In genomic region chr3:141377377-141377776, GRCh38 we compare ENCODE assay signal across 22 cellular contexts. TPM values are rescaled to one million over a fixed set of nuclear protein-coding genes. Genes with fewer than 3 reads are reported as not detected.
DNase-seq lines count a peak whose midpoint lies in the region; ATAC-seq, FAIRE-seq and TF ChIP-seq lines count a peak whose summit lies in the region.
"Had no signal": no experiment of that assay in that cellular context is flagged by ENCODE, and none has a peak within 500 bp of the region (broad histone marks: within the 10 kb centered on the region; RNA-seq: fewer than 3 reads in every experiment).

No MANE protein-coding gene starts in this region.

- TF ChIP-seq CTCF in KMS-11 (conservative IDR thresholded peaks at IDR 0.05; ENCODE audit: low read depth, low read length) (no peak), K562 (IDR thresholded peaks at IDR 0.05 in 2 of 3, conservative IDR thresholded peaks at IDR 0.05 in 1 of 3; ENCODE audit: insufficient read depth in 2 of 3, low read depth in 1 of 3, low read length in 3 of 3) (no peak), type B pancreatic cell (conservative IDR thresholded peaks at IDR 0.05) (no peak), BE2C (IDR thresholded peaks at IDR 0.05; ENCODE audit: low read depth, low read length) (no peak)

- ATAC-seq in K562, result no peak
- no peak for ATAC-seq in stimulated activated effector memory CD8-positive, alpha-beta T cell treated with anti-CD3 and anti-CD28 coated beads, Interleukin-12 subunit alpha, Interleukin-12 subunit beta, amount 100 ng/mL, for 72 hours
- ATAC-seq: CD8-positive, alpha-beta T cell; GM23338; Panc1; SK-N-SH treated with all-trans-retinoic acid at 6 μM for 48 hours had no signal

- no peak for TF ChIP-seq EP300 in K562 (IDR thresholded peaks at IDR 0.05; ENCODE audit: low read length)

- FAIRE-seq in GM12891 (lab: Jason Lieb, UNC), result peak; percentile 43
- peak; percentile 19 for FAIRE-seq in K562 (lab: Jason Lieb, UNC)

- DNase-seq in GM12891 (ENCODE audit: insufficient read length, low spot score) (no peak), K562 (ENCODE audit: extremely low read depth in 1 of 4, low spot score in 3 of 4) (no peak), type B pancreatic cell (ENCODE audit: extremely low spot score, unreplicated experiment) (no peak), BE2C (no peak)
- DNase-seq in stimulated activated effector memory CD8-positive, alpha-beta T cell treated with anti-CD3 and anti-CD28 coated beads, Interleukin-12 subunit alpha, Interleukin-12 subunit beta, amount 100 ng/mL, for 72 hours (ENCODE audit: low spot score in 2 of 2), result no peak
- DNase-seq in effector CD4-positive, alpha-beta T cell, result no peak
- DNase-seq: CD8-positive, alpha-beta T cell; DND-41; Kasumi-1; MG63; NCI-H1048; NCI-H1417 treated with DMSO at 0.1 percent for 48 hours; NCI-H187; NCI-H2107; NCI-H69 had no signal

- H3K79me2 ChIP-seq in KMS-11 (ENCODE audit: insufficient read depth, low read depth) (peaks cover 41% of the 10 kb centered on the region), K562 (ENCODE audit: control insufficient read depth, insufficient read depth, low read length) (no peaks in the 10 kb centered on the region; the same call in 2 of the 3 replicates)

- BruUV-seq in K562 (replicated peaks; lab: Mats Ljungman, UMichigan), result no TSS peak

- H3K27ac ChIP-seq in KMS-11, result peak overlapping the region; percentile 99
- no peak overlapping the region for H3K27ac ChIP-seq in K562 (ENCODE audit: extremely low read depth, low read depth, low read length)
- H3K27ac ChIP-seq: BLaER1, HL-60 had no signal

- H3K36me3 ChIP-seq in KMS-11 (ENCODE audit: insufficient read depth), result no peaks in the 10 kb centered on the region
- peaks cover 59% of the 10 kb centered on the region; the same call in 2 of the 3 replicates for H3K36me3 ChIP-seq in K562 (ENCODE audit: control insufficient read depth, insufficient read depth, low read length)
- H3K36me3 ChIP-seq in BE2C, result no peaks in the 10 kb centered on the region
- H3K36me3 ChIP-seq: BLaER1, HAP-1 had no signal

- H3K4me1 ChIP-seq in KMS-11 (ENCODE audit: low read depth, poor library complexity, severe bottlenecking) (peaks cover 100% of the 10 kb centered on the region), K562 (replicated peaks in 1 of 2; ENCODE audit: control insufficient read depth in 2 of 2, insufficient read depth in 2 of 2, low read length in 2 of 2) (no peaks in the 10 kb centered on the region; a peak in 1 of 5 replicates), BE2C (no peaks in the 10 kb centered on the region)
- H3K4me1 ChIP-seq: BLaER1, HAP-1 had no signal

- H3K4me1 Mint-ChIP-seq in stimulated activated effector memory CD8-positive, alpha-beta T cell treated with anti-CD3 and anti-CD28 coated beads, Interleukin-12 subunit alpha, Interleukin-12 subunit beta, amount 100 ng/mL, for 72 hours, result peaks cover 53% of the 10 kb centered on the region
- H3K4me1 Mint-ChIP-seq in type B pancreatic cell (ENCODE audit: unreplicated experiment), result no peaks in the 10 kb centered on the region

- in situ Hi-C loops in K562 (cut with MboI), result no loop called here

- H3K9me3 ChIP-seq in K562 (replicated peaks; ENCODE audit: control insufficient read depth, insufficient read depth, low read depth, low read length), result no peaks in the 10 kb centered on the region
- no peaks in the 10 kb centered on the region for H3K9me3 ChIP-seq in BE2C
- H3K9me3 ChIP-seq: BLaER1, HAP-1, MG63 had no signal

- H3K27ac Mint-ChIP-seq in stimulated activated effector memory CD8-positive, alpha-beta T cell treated with anti-CD3 and anti-CD28 coated beads, Interleukin-12 subunit alpha, Interleukin-12 subunit beta, amount 100 ng/mL, for 72 hours, result peak overlapping the region; percentile 94
- H3K27ac Mint-ChIP-seq in type B pancreatic cell, result no peak overlapping the region
- H3K27ac Mint-ChIP-seq: CD8-positive, alpha-beta T cell; GM23338 had no signal

- H3K9me3 Mint-ChIP-seq in stimulated activated effector memory CD8-positive, alpha-beta T cell treated with anti-CD3 and anti-CD28 coated beads, Interleukin-12 subunit alpha, Interleukin-12 subunit beta, amount 100 ng/mL, for 72 hours, result no peaks in the 10 kb centered on the region
- no peaks in the 10 kb centered on the region for H3K9me3 Mint-ChIP-seq in type B pancreatic cell
- H3K9me3 Mint-ChIP-seq: CD8-positive, alpha-beta T cell; GM23338 had no signal

- H3K4me3 Mint-ChIP-seq in stimulated activated effector memory CD8-positive, alpha-beta T cell treated with anti-CD3 and anti-CD28 coated beads, Interleukin-12 subunit alpha, Interleukin-12 subunit beta, amount 100 ng/mL, for 72 hours, result no peak overlapping the region
- H3K4me3 Mint-ChIP-seq in type B pancreatic cell, result no peak overlapping the region
- H3K4me3 Mint-ChIP-seq: CD8-positive, alpha-beta T cell; GM23338 had no signal

- no peak overlapping the region; the same call in 1 of the 2 replicates for H3K9ac ChIP-seq in KMS-11
- no peak overlapping the region for H3K9ac ChIP-seq in K562 (ENCODE audit: insufficient read depth in 1 of 2, low read depth in 2 of 2, low read length in 2 of 2)
- H3K9ac ChIP-seq: BLaER1 had no signal

- H3K27me3 Mint-ChIP-seq in type B pancreatic cell, result no peaks in the 10 kb centered on the region

- no peak for TF ChIP-seq RAD21 in K562 (CRISPR knock-in tag; conservative IDR thresholded peaks at IDR 0.05 in 1 of 2, IDR thresholded peaks at IDR 0.05 in 1 of 2)

- no peaks in the 10 kb centered on the region for H3K36me3 Mint-ChIP-seq in stimulated activated effector memory CD8-positive, alpha-beta T cell treated with anti-CD3 and anti-CD28 coated beads, Interleukin-12 subunit alpha, Interleukin-12 subunit beta, amount 100 ng/mL, for 72 hours
- no peaks in the 10 kb centered on the region for H3K36me3 Mint-ChIP-seq in type B pancreatic cell
- H3K36me3 Mint-ChIP-seq: CD8-positive, alpha-beta T cell had no signal

- peaks cover 3% of the 10 kb centered on the region for H3K9me1 ChIP-seq in K562 (ENCODE audit: control insufficient read depth, insufficient read depth, low read length)

- H4K20me1 ChIP-seq in KMS-11 (ENCODE audit: insufficient read depth) (no peaks in the 10 kb centered on the region), K562 (replicated peaks; ENCODE audit: control insufficient read depth, insufficient read depth, low read length) (no peaks in the 10 kb centered on the region; the same call in 1 of the 2 replicates)
- H4K20me1 ChIP-seq: BLaER1 had no signal

- H2AFZ ChIP-seq in KMS-11 (ENCODE audit: low read depth) (no peak overlapping the region), K562 (ENCODE audit: low read depth, low read length) (no peak overlapping the region)
- H2AFZ ChIP-seq: GM23338 had no signal

- WGBS in K562 (ENCODE audit: insufficient coverage, low coverage, missing lambda C conversion rate), result 88% methylated on average over 3 of the region's 3 CpGs

- no peak overlapping the region for H3K4me3 ChIP-seq in KMS-11 (IDR thresholded peaks at IDR 0.05; ENCODE audit: insufficient read depth, low read depth, low read length)
- no peak overlapping the region for H3K4me3 ChIP-seq in K562
- no peak overlapping the region for H3K4me3 ChIP-seq in BE2C (ENCODE audit: low read depth, low read length)
- H3K4me3 ChIP-seq: BLaER1, GM23338, HAP-1, MG63 had no signal

- H3K4me2 ChIP-seq in KMS-11 (peak overlapping the region; percentile 99), K562 (ENCODE audit: insufficient read depth, low read length) (no peak overlapping the region)
- H3K4me2 ChIP-seq: BLaER1, GM23338 had no signal

- CTCF ChIA-PET in K562 (lab: Yijun Ruan, JAX; ENCODE audit: low intra/inter-chr PET ratio), result no interaction called here

- intact Hi-C loops in K562 (cut with micrococcal nuclease), result no loop called here

- TF ChIP-seq POLR2A in GM12891 (IDR thresholded peaks at IDR 0.05; ENCODE audit: low read depth, low read length), result no peak
- no peak for TF ChIP-seq POLR2A in K562 (conservative IDR thresholded peaks at IDR 0.05)

- POLR2A ChIA-PET in K562 (lab: Yijun Ruan, JAX), result no interaction called here

- H3K27me3 ChIP-seq in KMS-11 (ENCODE audit: insufficient read depth, low read depth) (no peaks in the 10 kb centered on the region), K562 (ENCODE audit: control insufficient read depth in 2 of 2, insufficient read depth in 2 of 2, low read length in 2 of 2) (no peaks in the 10 kb centered on the region), BE2C (no peaks in the 10 kb centered on the region)
- H3K27me3 ChIP-seq: BLaER1, MG63 had no signal

TF ChIP-seq in GM12891, 5 proteins besides CTCF, POLR2A, EP300 and RAD21 (continues in another document):
- no peak for TF ChIP-seq PAX5 (IDR thresholded peaks at IDR 0.05; ENCODE audit: insufficient read depth, low read length, severe bottlenecking)
- TF ChIP-seq TAF1 (IDR thresholded peaks at IDR 0.05; ENCODE audit: low read depth, low read length), result no peak
- no peak for TF ChIP-seq SPI1 (IDR thresholded peaks at IDR 0.05; ENCODE audit: low read depth, low read length)
- no peak for TF ChIP-seq POU2F2 (IDR thresholded peaks at IDR 0.05; ENCODE audit: low read depth, low read length)

TF ChIP-seq in K562, 482 proteins besides CTCF, POLR2A, EP300 and RAD21 (continues in another document):
- no peak for TF ChIP-seq RNF2 (IDR thresholded peaks at IDR 0.05)
- no peak for TF ChIP-seq SMAD4 (CRISPR knock-in tag; conservative IDR thresholded peaks at IDR 0.05)
- TF ChIP-seq BRCA1 (IDR thresholded peaks at IDR 0.05), result no peak
- no peak for TF ChIP-seq BRCA1 (CRISPR knock-in tag; IDR thresholded peaks at IDR 0.05)
- no peak for TF ChIP-seq ZNF354B (CRISPR knock-in tag; IDR thresholded peaks at IDR 0.05)

RNA-seq across cellular contexts. Expression of gene ZBTB38, which starts 9.1 kb away (rescaled TPM):
- polyA plus RNA-seq in GM12891 (2012; ENCODE audit: low read depth, missing spikeins), result 10.7 TPM
- total RNA-seq in K562 (2011; cell fraction: chromatin; rRNA removed; ENCODE audit: low replicate concordance), result 53.5 and 97.8 TPM in 2 replicates
- 22.0 and 29.1 TPM in 2 replicates for total RNA-seq in K562 (2011; cell fraction: nucleolus; rRNA removed)
- total RNA-seq in K562 (2011; cell fraction: nucleoplasm; rRNA removed), result 61.7 and 84.8 TPM in 2 replicates
- 22.9 and 24.8 TPM in 2 replicates for total RNA-seq in K562 (2014; rRNA removed)
- total RNA-seq in K562 (2014; rRNA removed; fragmentation: Illumina TruSeq; extraction: Trizol), result 39.4 and 43.6 TPM in 2 replicates
- 33.5 and 33.7 TPM in 2 replicates for total RNA-seq in K562 (2015; rRNA removed; fragmentation: Illumina TruSeq; extraction: Trizol)
- 30.7 and 36.3 TPM in 2 replicates for total RNA-seq in K562 (2021)
- 18.0 and 22.5 TPM in 2 replicates for polyA plus RNA-seq in K562 (2011; rRNA removed)
- polyA plus RNA-seq in K562 (2011; cell fraction: cytosol; rRNA removed), result 6.7 and 14.9 TPM in 2 replicates
- polyA plus RNA-seq in K562 (2011; cell fraction: nucleus; rRNA removed), result 22.7 and 28.6 TPM in 2 replicates
- polyA plus RNA-seq in K562 (2012), result 19.0 and 21.1 TPM in 2 replicates
- polyA plus RNA-seq in K562 (2014; fragmentation: Illumina TruSeq; extraction: Trizol), result 24.0 and 26.2 TPM in 2 replicates
- 10 to 100 TPM; 14.2 to 17.9 TPM for polyA plus RNA-seq in K562 (2014; fragmentation: Nextera tagmentation; extraction: Ambion mirVana)
- 12.1 and 12.6 TPM in 2 replicates for polyA plus RNA-seq in K562 (2014; rRNA removed)
- polyA minus RNA-seq in K562 (2011; rRNA and poly(A)+ RNA removed), result 64.1 and 109 TPM in 2 replicates
- 27.8 and 34.9 TPM in 2 replicates for polyA minus RNA-seq in K562 (2011; cell fraction: cytosol; rRNA and poly(A)+ RNA removed)
- polyA minus RNA-seq in K562 (2011; cell fraction: nucleus; rRNA and poly(A)+ RNA removed), result 35.9 and 61.9 TPM in 2 replicates
- 29.4 and 35.4 TPM in 2 replicates for total RNA-seq in type B pancreatic cell (ENCODE audit: low replicate concordance)
- 45.6 TPM for polyA plus RNA-seq in BE2C (2012; ENCODE audit: insufficient read depth, insufficient read length, low read depth)
